ENCODE assay signal across 8 cellular contexts in genomic region chr1:65309317-65310077, GRCh38. TPM values are rescaled to one million over a fixed set of nuclear protein-coding genes. Genes with fewer than 3 reads are reported as not detected.
DNase-seq lines count a peak whose midpoint lies in the region; ATAC-seq and FAIRE-seq lines count a peak whose summit lies in the region.

Gene DNAJC6 (plus strand): TSS chr1:65309543. CDS start chr1:65309746, 203 bp downstream.

- no peak within 1 kb of the TSS for H2AFZ ChIP-seq in ACC112 (ENCODE audit: low read length, unreplicated experiment)

- H3K4me1 ChIP-seq in ACC112 (ENCODE audit: control insufficient read depth, insufficient read depth, low read length, unreplicated experiment) (no peaks in the 10 kb centered on the region), small intestine (ENCODE audit: control insufficient read depth in 2 of 2, insufficient read depth in 1 of 2, low read depth in 1 of 2, low read length in 1 of 2) (peaks cover 0 to 5% of the 10 kb centered on the region in 2 donors)

- no peaks in the 10 kb centered on the region for H3K9me3 ChIP-seq in small intestine (ENCODE audit: control insufficient read depth, low read depth)

- no peak within 1 kb of the TSS for H3K27ac ChIP-seq in ACC112 (ENCODE audit: low read depth, low read length)
- H3K27ac ChIP-seq in small intestine (ENCODE audit: low read depth in 1 of 2, low read length in 1 of 2): no peak within 1 kb of the TSS

- 1 to 4% (median 2%) methylated on average over 54 to 75 of the region's 75 CpGs for WGBS in small intestine, 3 donors

- H3K79me2 ChIP-seq in ACC112 (ENCODE audit: control insufficient read depth, insufficient read depth, low read length, unreplicated experiment): no peaks in the 10 kb centered on the region

- H3K36me3 Mint-ChIP-seq in immature natural killer cell: peaks cover 0 to 4% (median 3%) of the 10 kb centered on the region in 3 donors

- H3K36me3 ChIP-seq in ACC112 (ENCODE audit: insufficient read depth, low read length): no peaks in the 10 kb centered on the region
- H3K36me3 ChIP-seq in small intestine (ENCODE audit: control insufficient read depth in 2 of 2, insufficient read depth in 2 of 2, low read length in 2 of 2): no peaks in the 10 kb centered on the region

- H3K27ac Mint-ChIP-seq in immature natural killer cell: no peak within 1 kb of the TSS

- peak; percentile 42 for DNase-seq in NCI-H2081 treated with DMSO at 0.1 percent for 48 hours (lab: John Stamatoyannopoulos, UW)
- DNase-seq in central memory CD4-positive, alpha-beta T cell: peak; percentile 16
- DNase-seq in immature natural killer cell: peak; percentile 15 to 33 (median 24)
- DNase-seq in small intestine: peak; percentile 35

- ATAC-seq in GM21367 (IDR thresholded peaks at IDR 0.05; ENCODE audit: unreplicated experiment) (peak; percentile 60), GM19035 (IDR thresholded peaks at IDR 0.05; ENCODE audit: unreplicated experiment) (no peak)
- ATAC-seq in activated CD4-positive, CD25-positive, alpha-beta regulatory T cell treated with anti-CD3 and anti-CD28 coated beads, Interleukin-2, amount 50 U/mL, for 24 hours: peak; percentile 56 to 66

- peak within 1 kb of the TSS; percentile 88 for H3K4me3 ChIP-seq in ACC112 (ENCODE audit: low read depth, low read length)
- H3K4me3 ChIP-seq in small intestine (ENCODE audit: low read depth in 1 of 2, low read length in 2 of 2): peak within 1 kb of the TSS in 1 of 2 donors; percentile 19

- H3K9me3 Mint-ChIP-seq in immature natural killer cell: peaks cover 0 to 15% (median 5%) of the 10 kb centered on the region in 6 donors

- peaks cover 10 to 13% of the 10 kb centered on the region in 2 donors for H3K4me1 Mint-ChIP-seq in immature natural killer cell

- peak within 1 kb of the TSS in 4 of 5 donors; percentile 5 to 62 (median 49) for H3K4me3 Mint-ChIP-seq in immature natural killer cell

- peaks cover 12 to 36% (median 18%) of the 10 kb centered on the region in 3 donors for H3K27me3 Mint-ChIP-seq in immature natural killer cell (ENCODE audit: low read depth in 3 of 3)

- no peak for FAIRE-seq in small intestine (lab: Jason Lieb, UNC)

- H3K27me3 ChIP-seq in ACC112 (ENCODE audit: insufficient read depth, low read length) (peaks cover 31% of the 10 kb centered on the region), small intestine (ENCODE audit: control insufficient read depth in 2 of 2, insufficient read depth in 2 of 2, low read length in 2 of 2) (peaks cover 0 to 5% of the 10 kb centered on the region in 2 donors)

RNA-seq across cellular contexts. Expression of gene DNAJC6, which starts in this region (rescaled TPM):
- polyA plus RNA-seq in immature natural killer cell: under 1 TPM in 2 of 3 donors, not detected in 1; 0.04 to 0.06 TPM
- 1 to 10 TPM in 1 of 3 donors, under 1 TPM in 2; 0.22 to 2.5 (median 0.27) TPM for polyA plus RNA-seq in small intestine

Comparison
In these comparisons a context has a peak if more than half of its experiments do, and no peak if none do; other contexts are left out.
1. Peak in DNase-seq in immature natural killer cell; RNA of the gene not detected or under 1 TPM.